Comparison of ENCODE assay signal across 10 cellular contexts in the genomic region with DNA sequence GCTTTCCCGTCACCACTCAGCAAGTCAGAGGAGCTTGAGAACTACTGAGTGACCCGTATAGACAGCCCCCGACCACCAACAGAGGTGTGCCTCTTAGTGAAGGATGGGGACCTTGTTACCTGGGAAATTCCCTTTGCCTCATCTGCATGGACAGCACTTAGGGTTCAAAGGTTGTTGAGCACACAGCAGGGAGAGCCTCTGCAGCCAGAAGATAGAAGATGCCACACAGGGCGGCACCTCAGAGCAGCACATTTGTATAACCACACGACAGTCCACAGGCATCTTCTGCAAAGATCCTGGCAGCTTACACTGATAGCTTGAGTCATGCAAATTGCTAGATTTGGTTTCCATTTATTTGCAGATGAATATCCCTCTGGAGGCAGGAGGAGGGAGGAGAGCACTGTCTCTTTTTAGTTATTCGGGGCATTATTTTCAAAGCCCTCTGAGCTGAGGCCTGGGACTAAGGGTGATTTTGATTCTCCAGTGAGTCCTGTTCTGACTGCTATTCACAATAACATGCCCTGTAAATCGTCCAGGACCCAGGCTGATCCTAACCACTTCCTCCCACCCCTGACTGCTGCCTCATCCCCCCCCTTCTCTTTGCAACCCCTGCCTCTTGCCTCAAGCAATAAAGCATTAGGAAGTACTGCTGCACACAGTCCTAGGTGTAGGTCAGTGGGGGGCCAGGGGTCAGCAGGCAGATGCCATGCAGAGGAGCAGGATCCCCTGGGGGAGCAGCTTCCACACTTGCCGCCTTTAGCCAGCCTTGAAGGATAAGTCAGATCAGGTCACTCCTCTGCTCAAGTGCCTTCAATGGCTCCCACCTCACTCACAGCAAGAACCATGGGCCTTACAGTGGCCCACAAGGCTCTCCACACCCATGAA. TPM values are rescaled to one million over a fixed set of nuclear protein-coding genes. Genes with fewer than 3 reads are reported as not detected.
DNase-seq lines count a peak whose midpoint lies in the region; ATAC-seq lines count a peak whose summit lies in the region.
"Had no signal": no experiment of that assay in that cellular context is flagged by ENCODE, and none has a peak within 500 bp of the region (broad histone marks: within the 10 kb centered on the region; RNA-seq: fewer than 3 reads in every experiment).

No MANE protein-coding gene starts in this region.

- peaks cover 7 to 12% of the 10 kb centered on the region in 2 donors for H3K4me1 Mint-ChIP-seq in stimulated activated naive B cell treated with anti-CD40 and anti-IgM and Interleukin-4, amounts not matched to agents 10 μg/mL and 1 μg/mL and 100 μg/mL, for 72 hours

- H3K36me3 ChIP-seq in adipocyte (ENCODE audit: control insufficient read depth, insufficient read depth, low read length, severe bottlenecking), result no peaks in the 10 kb centered on the region
- H3K36me3 ChIP-seq: SJSA1, thoracic aorta had no signal

- ATAC-seq in stimulated activated naive B cell treated with anti-CD40 and anti-IgM and Interleukin-4, amounts not matched to agents 10 μg/mL and 1 μg/mL and 100 μg/mL, for 72 hours (replicated peaks), result peak; percentile 44 to 52
- ATAC-seq in GM19395 (IDR thresholded peaks at IDR 0.05; ENCODE audit: unreplicated experiment) (no peak), HG03457 (IDR thresholded peaks at IDR 0.05; ENCODE audit: unreplicated experiment) (no peak)

- no peak overlapping the region for H3K4me3 ChIP-seq in adipocyte (ENCODE audit: low read length)
- H3K4me3 ChIP-seq: SJSA1, thoracic aorta had no signal

- H3K27me3 ChIP-seq in adipocyte (replicated peaks; ENCODE audit: control insufficient read depth, insufficient read depth, low read length), result peaks cover 66% of the 10 kb centered on the region

- no peak overlapping the region for H3K27ac Mint-ChIP-seq in stimulated activated naive B cell treated with anti-CD40 and anti-IgM and Interleukin-4, amounts not matched to agents 10 μg/mL and 1 μg/mL and 100 μg/mL, for 72 hours

- no peak overlapping the region for H3K4me3 Mint-ChIP-seq in stimulated activated naive B cell treated with anti-CD40 and anti-IgM and Interleukin-4, amounts not matched to agents 10 μg/mL and 1 μg/mL and 100 μg/mL, for 72 hours

- H3K9me3 ChIP-seq in adipocyte (ENCODE audit: control insufficient read depth, low read length), result no peaks in the 10 kb centered on the region
- H3K9me3 ChIP-seq: SJSA1, thoracic aorta had no signal

- no peaks in the 10 kb centered on the region for H3K4me1 ChIP-seq in adipocyte (ENCODE audit: control insufficient read depth, insufficient read depth, low read length)
- H3K4me1 ChIP-seq: SJSA1 had no signal

- no peaks in the 10 kb centered on the region for H3K9me3 Mint-ChIP-seq in stimulated activated naive B cell treated with anti-CD40 and anti-IgM and Interleukin-4, amounts not matched to agents 10 μg/mL and 1 μg/mL and 100 μg/mL, for 72 hours

- peaks cover 0 to 12% of the 10 kb centered on the region in 2 donors for H3K27me3 Mint-ChIP-seq in stimulated activated naive B cell treated with anti-CD40 and anti-IgM and Interleukin-4, amounts not matched to agents 10 μg/mL and 1 μg/mL and 100 μg/mL, for 72 hours

- DNase-seq in NCI-H82 (lab: John Stamatoyannopoulos, UW) (peak; percentile 9), NCI-H82 treated with DMSO at 0.1 percent for 48 hours (lab: John Stamatoyannopoulos, UW; ENCODE audit: unreplicated experiment) (no peak), RPMI7951 (ENCODE audit: low read depth) (peak; percentile 61), adipocyte (ENCODE audit: low read depth) (peak; percentile 27), LoVo (ENCODE audit: low spot score) (no peak)
- DNase-seq in stimulated activated naive B cell treated with anti-CD40 and anti-IgM and Interleukin-4, amounts not matched to agents 10 μg/mL and 1 μg/mL and 100 μg/mL, for 72 hours, result no peak

- H3K36me3 Mint-ChIP-seq in stimulated activated naive B cell treated with anti-CD40 and anti-IgM and Interleukin-4, amounts not matched to agents 10 μg/mL and 1 μg/mL and 100 μg/mL, for 72 hours, result no peaks in the 10 kb centered on the region

- no peak overlapping the region for H3K9ac ChIP-seq in adipocyte (ENCODE audit: low read length)

RNA-seq across cellular contexts. Expression of a gene that starts 24.6 kb away (rescaled TPM):
- 79.9 and 94.1 TPM in 2 replicates for total RNA-seq in RPMI7951 (2014; rRNA removed; shearing (Covaris generic))

RNA-seq across cellular contexts. Expression of a gene that starts 43.9 kb away (rescaled TPM):
- total RNA-seq in RPMI7951 (2014; rRNA removed; shearing (Covaris generic)), result 26.4 and 27.0 TPM in 2 replicates

RNA-seq across cellular contexts. Expression of a gene that starts 45.0 kb away (rescaled TPM):
- not detected in 2 replicates for total RNA-seq in RPMI7951 (2014; rRNA removed; shearing (Covaris generic))
- total RNA-seq: SJSA1 had no signal

Comparison
In these comparisons a context has a peak if more than half of its experiments do, and no peak if none do; other contexts are left out.
1. DNase-seq: peak in NCI-H82 (single experiment), RPMI7951 (single experiment) and adipocyte (single experiment); none in NCI-H82 treated with DMSO at 0.1 percent for 48 hours (single experiment), stimulated activated naive B cell treated with anti-CD40 and anti-IgM and Interleukin-4, amounts not matched to agents 10 μg/mL and 1 μg/mL and 100 μg/mL, for 72 hours (single experiment) and LoVo (single experiment).
2. ATAC-seq: peak in stimulated activated naive B cell treated with anti-CD40 and anti-IgM and Interleukin-4, amounts not matched to agents 10 μg/mL and 1 μg/mL and 100 μg/mL, for 72 hours (2 of 2); none in GM19395 (single experiment) and HG03457 (single experiment).